ENCODE assay signal across 1 cellular context in genomic region chr4:88189881-88190585, GRCh38.
TF ChIP-seq lines count a peak whose summit lies in the region.

No MANE protein-coding gene starts in this region.

TF ChIP-seq in GM23338, 12 proteins besides CTCF, POLR2A, EP300 and RAD21 (continued from another document):
- TF ChIP-seq ZNF462 (CRISPR knock-in tag; IDR thresholded peaks at IDR 0.05) (no peak), ZNF331 (CRISPR knock-in tag; IDR thresholded peaks at IDR 0.05; ENCODE audit: low read depth) (no peak), ZNF114 (CRISPR knock-in tag; IDR thresholded peaks at IDR 0.05) (no peak), REST (IDR thresholded peaks at IDR 0.05; ENCODE audit: unreplicated experiment) (no peak), STAT1 (IDR thresholded peaks at IDR 0.05; ENCODE audit: unreplicated experiment) (no peak), CREB1 (CRISPR knock-in tag; IDR thresholded peaks at IDR 0.05; ENCODE audit: low read depth) (no peak), POLR2AphosphoS5 (IDR thresholded peaks at IDR 0.05; ENCODE audit: low read depth) (no peak)
